7 cellular contexts compared by ENCODE assay signal in the genomic region with DNA sequence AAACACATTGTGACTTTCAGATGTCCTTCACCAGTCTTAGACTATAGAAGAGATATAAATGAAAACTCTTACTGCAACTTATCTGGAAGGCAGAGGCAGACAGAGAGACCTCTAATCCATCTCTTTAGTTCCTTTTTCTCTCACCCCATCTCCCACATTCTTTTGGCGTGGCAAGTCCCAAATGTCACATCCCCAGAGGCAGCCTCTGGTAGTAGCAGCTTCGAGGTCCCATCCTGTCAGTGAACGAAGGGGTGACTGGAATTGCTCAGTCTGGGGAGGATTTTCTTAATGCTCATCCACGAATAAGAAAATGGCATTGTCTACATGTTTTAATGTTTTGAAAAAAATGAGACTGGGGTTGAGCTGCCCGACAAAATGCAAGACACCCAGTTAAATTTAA.
"Had no signal": no experiment of that assay in that cellular context is flagged by ENCODE, and none has a peak within 500 bp of the region (broad histone marks: within the 10 kb centered on the region; RNA-seq: fewer than 3 reads in every experiment).

No MANE protein-coding gene starts in this region.

- H3K9me3 Mint-ChIP-seq: H9 had no signal

- H3K4me3 ChIP-seq: GM23248, K562 had no signal

- H2AFZ ChIP-seq: GM23248 had no signal

- H3K27ac ChIP-seq: GM23248, HL-60 had no signal

- H3K9ac ChIP-seq: GM23248 had no signal

- DNase-seq: GM23248, H9, HCEC 1CT, IMR-90, KG1 had no signal

- H3K4me3 Mint-ChIP-seq: H9 had no signal
